37 cellular contexts compared by ENCODE assay signal in genomic region chr4:10342866-10343265, GRCh38.
"Had no signal": no experiment of that assay in that cellular context is flagged by ENCODE, and none has a peak within 500 bp of the region (broad histone marks: within the 10 kb centered on the region; RNA-seq: fewer than 3 reads in every experiment).

No MANE protein-coding gene starts in this region.

- H3K4me3 Mint-ChIP-seq: activated CD4-positive, alpha-beta memory T cell treated with anti-CD3 and anti-CD28 coated beads, Interleukin-2, amount 10 ng/mL, durations not matched to agents 7 days and 5 days; activated CD4-positive, alpha-beta T cell treated with anti-CD3 and anti-CD28 coated beads for 36 hours; activated CD4-positive, alpha-beta T cell treated with anti-CD3 and anti-CD28 coated beads, Interleukin-2, amount 10 ng/mL, durations not matched to agents 7 days and 5 days; activated CD8-positive, alpha-beta memory T cell treated with anti-CD3 and anti-CD28 coated beads, Interleukin-2, amount 10 ng/mL, durations not matched to agents 7 days and 5 days; activated CD8-positive, alpha-beta T cell treated with anti-CD3 and anti-CD28 coated beads, Interleukin-2, amount 10 ng/mL, durations not matched to agents 7 days and 5 days; activated naive CD4-positive, alpha-beta T cell treated with anti-CD3 and anti-CD28 coated beads, Interleukin-2, amount 10 ng/mL, durations not matched to agents 7 days and 5 days; activated naive CD4-positive, alpha-beta T cell treated with anti-CD3 and anti-CD28 coated beads, Interleukin-2, amount 50 U/mL, for 24 hours; activated naive CD8-positive, alpha-beta T cell; activated naive CD8-positive, alpha-beta T cell treated with anti-CD3 and anti-CD28 coated beads, Interleukin-2, amount 10 ng/mL, durations not matched to agents 7 days and 5 days; activated naive CD8-positive, alpha-beta T cell treated with anti-CD3 and anti-CD28 coated beads, Interleukin-2, amount 50 U/mL, for 24 hours; activated T-cell treated with anti-CD3 and anti-CD28 coated beads, Interleukin-2, amount 50 U/mL, for 24 hours; brain; T-helper 1 cell treated with Interleukin-12 subunit alpha and Interleukin-12 subunit beta and Interleukin-4 antibody, amounts not matched to agents 30 μg/mL and 1 μg/mL, for 36 hours; T-helper 2 cell treated with Interferon-gamma antibody and Interleukin-4, amounts not matched to agents 5 μg/mL and 100 μg/mL, for 36 hours; WTC11 had no signal

- H3K36me3 Mint-ChIP-seq: activated CD8-positive, alpha-beta memory T cell treated with anti-CD3 and anti-CD28 coated beads, Interleukin-2, amount 10 ng/mL, durations not matched to agents 7 days and 5 days; activated naive CD4-positive, alpha-beta T cell treated with anti-CD3 and anti-CD28 coated beads, Interleukin-2, amount 10 ng/mL, durations not matched to agents 7 days and 5 days; activated naive CD4-positive, alpha-beta T cell treated with anti-CD3 and anti-CD28 coated beads, Interleukin-2, amount 50 U/mL, for 24 hours; activated naive CD8-positive, alpha-beta T cell; activated naive CD8-positive, alpha-beta T cell treated with anti-CD3 and anti-CD28 coated beads, Interleukin-2, amount 10 ng/mL, durations not matched to agents 7 days and 5 days; brain; WTC11 had no signal

- H3K4me1 ChIP-seq: ascending aorta had no signal

- H3K9me3 Mint-ChIP-seq: activated CD4-positive, alpha-beta memory T cell treated with anti-CD3 and anti-CD28 coated beads, Interleukin-2, amount 10 ng/mL, durations not matched to agents 7 days and 5 days; activated CD4-positive, alpha-beta T cell treated with anti-CD3 and anti-CD28 coated beads, Interleukin-2, amount 10 ng/mL, durations not matched to agents 7 days and 5 days; activated naive CD4-positive, alpha-beta T cell treated with anti-CD3 and anti-CD28 coated beads, Interleukin-2, amount 10 ng/mL, durations not matched to agents 7 days and 5 days; activated naive CD4-positive, alpha-beta T cell treated with anti-CD3 and anti-CD28 coated beads, Interleukin-2, amount 50 U/mL, for 24 hours; activated naive CD8-positive, alpha-beta T cell treated with anti-CD3 and anti-CD28 coated beads, Interleukin-2, amount 10 ng/mL, durations not matched to agents 7 days and 5 days; activated naive CD8-positive, alpha-beta T cell treated with anti-CD3 and anti-CD28 coated beads, Interleukin-2, amount 50 U/mL, for 24 hours; activated T-cell treated with anti-CD3 and anti-CD28 coated beads, Interleukin-2, amount 50 U/mL, for 24 hours; activated T-helper 2 cell treated with anti-CD3 and anti-CD28 coated beads, Interferon-gamma antibody, Interleukin-2, Interleukin-4, amounts not matched to agents 10 μg/mL and 5 μg/mL and 100 μg/mL, durations not matched to agents 14 hours and 24 hours and 36 hours; brain; T-helper 1 cell treated with Interleukin-12 subunit alpha and Interleukin-12 subunit beta and Interleukin-4 antibody, amounts not matched to agents 30 μg/mL and 1 μg/mL, for 36 hours; T-helper 2 cell treated with Interferon-gamma antibody and Interleukin-4, amounts not matched to agents 5 μg/mL and 100 μg/mL, for 36 hours had no signal

- H3K27ac Mint-ChIP-seq: activated CD4-positive, alpha-beta memory T cell treated with anti-CD3 and anti-CD28 coated beads, Interleukin-2, amount 10 ng/mL, durations not matched to agents 7 days and 5 days; activated CD4-positive, alpha-beta T cell treated with anti-CD3 and anti-CD28 coated beads for 36 hours; activated CD4-positive, alpha-beta T cell treated with anti-CD3 and anti-CD28 coated beads, Interleukin-2, amount 10 ng/mL, durations not matched to agents 7 days and 5 days; activated CD8-positive, alpha-beta memory T cell treated with anti-CD3 and anti-CD28 coated beads, Interleukin-2, amount 10 ng/mL, durations not matched to agents 7 days and 5 days; activated CD8-positive, alpha-beta T cell treated with anti-CD3 and anti-CD28 coated beads, Interleukin-2, amount 10 ng/mL, durations not matched to agents 7 days and 5 days; activated naive CD4-positive, alpha-beta T cell treated with anti-CD3 and anti-CD28 coated beads, Interleukin-2, amount 10 ng/mL, durations not matched to agents 7 days and 5 days; activated naive CD4-positive, alpha-beta T cell treated with anti-CD3 and anti-CD28 coated beads, Interleukin-2, amount 50 U/mL, for 24 hours; activated naive CD8-positive, alpha-beta T cell; activated naive CD8-positive, alpha-beta T cell treated with anti-CD3 and anti-CD28 coated beads, Interleukin-2, amount 10 ng/mL, durations not matched to agents 7 days and 5 days; activated naive CD8-positive, alpha-beta T cell treated with anti-CD3 and anti-CD28 coated beads, Interleukin-2, amount 50 U/mL, for 24 hours; activated T-cell treated with anti-CD3 and anti-CD28 coated beads, Interleukin-2, amount 50 U/mL, for 24 hours; activated T-helper 2 cell treated with anti-CD3 and anti-CD28 coated beads, Interferon-gamma antibody, Interleukin-2, Interleukin-4, amounts not matched to agents 10 μg/mL and 5 μg/mL and 100 μg/mL, durations not matched to agents 14 hours and 24 hours and 36 hours; brain; T-helper 1 cell treated with Interleukin-12 subunit alpha and Interleukin-12 subunit beta and Interleukin-4 antibody, amounts not matched to agents 30 μg/mL and 1 μg/mL, for 36 hours; T-helper 2 cell treated with Interferon-gamma antibody and Interleukin-4, amounts not matched to agents 5 μg/mL and 100 μg/mL, for 36 hours; WTC11 had no signal

- H3K4me1 Mint-ChIP-seq: activated CD4-positive, alpha-beta memory T cell treated with anti-CD3 and anti-CD28 coated beads, Interleukin-2, amount 10 ng/mL, durations not matched to agents 7 days and 5 days; activated CD4-positive, alpha-beta T cell treated with anti-CD3 and anti-CD28 coated beads for 36 hours; activated CD4-positive, alpha-beta T cell treated with anti-CD3 and anti-CD28 coated beads, Interleukin-2, amount 10 ng/mL, durations not matched to agents 7 days and 5 days; activated CD8-positive, alpha-beta memory T cell treated with anti-CD3 and anti-CD28 coated beads, Interleukin-2, amount 10 ng/mL, durations not matched to agents 7 days and 5 days; activated naive CD4-positive, alpha-beta T cell treated with anti-CD3 and anti-CD28 coated beads, Interleukin-2, amount 10 ng/mL, durations not matched to agents 7 days and 5 days; activated naive CD4-positive, alpha-beta T cell treated with anti-CD3 and anti-CD28 coated beads, Interleukin-2, amount 50 U/mL, for 24 hours; activated naive CD8-positive, alpha-beta T cell treated with anti-CD3 and anti-CD28 coated beads, Interleukin-2, amount 10 ng/mL, durations not matched to agents 7 days and 5 days; activated naive CD8-positive, alpha-beta T cell treated with anti-CD3 and anti-CD28 coated beads, Interleukin-2, amount 50 U/mL, for 24 hours; brain; WTC11 had no signal

- DNase-seq: activated CD4-positive, alpha-beta memory T cell treated with anti-CD3 and anti-CD28 coated beads, Interleukin-2, amount 10 ng/mL, durations not matched to agents 7 days and 5 days; activated CD4-positive, alpha-beta T cell treated with anti-CD3 and anti-CD28 coated beads for 1 hour; activated CD4-positive, alpha-beta T cell treated with anti-CD3 and anti-CD28 coated beads for 36 hours; activated CD4-positive, alpha-beta T cell treated with anti-CD3 and anti-CD28 coated beads for 48 hours; activated CD4-positive, alpha-beta T cell treated with anti-CD3 and anti-CD28 coated beads, Interleukin-2, amount 10 ng/mL, durations not matched to agents 7 days and 5 days; activated CD4-positive, alpha-beta T cell treated with anti-CD3 and anti-CD28 coated beads, Interleukin-2, amount 50 U/mL, for 48 hours; activated CD4-positive, CD25-positive, alpha-beta regulatory T cell; activated CD8-positive, alpha-beta memory T cell treated with anti-CD3 and anti-CD28 coated beads for 24 hours; activated CD8-positive, alpha-beta memory T cell treated with anti-CD3 and anti-CD28 coated beads, Interleukin-2, amount 10 ng/mL, durations not matched to agents 7 days and 5 days; activated CD8-positive, alpha-beta memory T cell treated with anti-CD3 and anti-CD28 coated beads, Interleukin-2, amount 50 U/mL, for 48 hours; activated CD8-positive, alpha-beta T cell treated with anti-CD3 and anti-CD28 coated beads, Interleukin-2, amount 10 ng/mL, durations not matched to agents 7 days and 5 days; activated effector memory CD4-positive, alpha-beta T cell treated with Interleukin-2 at 50 U/mL for 16 hours; activated gamma-delta T cell; activated naive CD4-positive, alpha-beta T cell treated with anti-CD3 and anti-CD28 coated beads, Interleukin-2, amount 10 ng/mL, durations not matched to agents 7 days and 5 days; activated naive CD4-positive, alpha-beta T cell treated with Interleukin-2 at 50 U/mL for 16 hours; activated naive CD8-positive, alpha-beta T cell treated with anti-CD3 and anti-CD28 coated beads, Interleukin-2, amount 10 ng/mL, durations not matched to agents 7 days and 5 days; activated naive CD8-positive, alpha-beta T cell treated with anti-CD3 and anti-CD28 coated beads, Interleukin-2, amount 50 U/mL, for 24 hours; activated T-cell treated with anti-CD3 and anti-CD28 coated beads, Interleukin-2, amount 50 U/mL, for 24 hours; activated T-cell treated with anti-CD3 and anti-CD28 coated beads, Interleukin-2, amount 50 U/mL, for 48 hours; amygdala; anterior cingulate cortex; central memory CD4-positive, alpha-beta T cell; SW 1271; T-helper 1 cell; T-helper 2 cell; T-helper 9 cell; WERI-Rb-1 had no signal

- FAIRE-seq: TTC549 had no signal

- H3K36me3 ChIP-seq: ascending aorta, WERI-Rb-1 had no signal

- H3K4me3 ChIP-seq: ascending aorta had no signal

- H3K27me3 ChIP-seq: ascending aorta had no signal

- H3K9me3 ChIP-seq: ascending aorta had no signal

- ATAC-seq: activated CD4-positive, alpha-beta T cell treated with anti-CD3 and anti-CD28 coated beads for 36 hours; activated CD4-positive, CD25-positive, alpha-beta regulatory T cell treated with anti-CD3 and anti-CD28 coated beads, Interleukin-2, amount 50 U/mL, for 24 hours; activated CD8-positive, alpha-beta memory T cell treated with anti-CD3 and anti-CD28 coated beads, Interleukin-2, amount 10 ng/mL, durations not matched to agents 7 days and 5 days; activated CD8-positive, alpha-beta T cell treated with anti-CD3 and anti-CD28 coated beads, Interleukin-2, amount 10 ng/mL, durations not matched to agents 7 days and 5 days; activated naive CD8-positive, alpha-beta T cell treated with anti-CD3 and anti-CD28 coated beads, Interleukin-2, amount 50 U/mL, for 24 hours; WTC11 had no signal

- H3K27ac ChIP-seq: ascending aorta, WERI-Rb-1 had no signal
